Comparison of ENCODE assay signal across 8 cellular contexts in the genomic region with DNA sequence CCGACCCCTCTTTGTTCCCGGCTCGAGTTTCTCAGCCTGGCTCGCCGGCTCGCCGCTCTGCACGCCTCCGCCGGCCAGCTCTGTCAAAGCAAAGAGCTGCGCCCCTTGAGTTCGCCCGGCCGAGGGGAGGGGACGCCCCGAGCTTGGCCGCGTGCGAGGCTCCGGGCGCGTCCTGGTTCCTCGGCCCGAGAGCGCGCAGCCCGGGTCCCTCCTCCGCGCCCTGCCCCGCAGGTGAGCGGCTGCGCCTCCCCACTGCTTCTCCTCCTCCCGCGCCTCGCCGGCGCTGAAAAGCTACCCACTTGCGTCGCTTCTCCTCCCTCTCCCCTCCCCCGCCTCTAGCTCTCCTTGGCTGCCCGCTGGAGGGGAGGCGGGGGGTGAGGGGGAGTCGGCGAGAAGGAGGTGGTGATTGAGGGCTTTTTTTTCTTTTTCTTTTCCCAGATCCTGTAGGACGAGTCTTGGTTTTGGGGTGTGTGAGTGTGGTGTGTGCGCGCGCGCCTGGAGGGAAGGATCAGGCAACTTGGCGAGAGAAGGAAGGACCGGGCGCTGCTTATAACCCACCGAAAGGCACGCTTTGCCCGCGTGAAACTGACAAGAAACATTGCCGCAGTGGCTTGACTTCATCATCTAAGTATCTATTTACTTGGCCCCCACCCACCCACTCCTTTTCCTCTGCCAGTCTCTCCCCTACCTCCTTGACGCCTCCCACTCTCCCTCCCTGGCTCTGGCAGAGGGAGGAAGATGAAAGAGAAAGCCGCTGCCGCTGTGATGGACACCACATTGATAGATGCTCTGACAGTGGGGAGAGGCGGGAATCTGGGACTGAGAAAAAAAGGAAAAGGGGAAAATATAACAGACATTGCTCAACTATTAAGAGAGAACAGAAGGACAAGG. TPM values are rescaled to one million over a fixed set of nuclear protein-coding genes. Genes with fewer than 3 reads are reported as not detected.
A peak's percentile ranks its signal among the peaks of the same experiment; 100 is the strongest.
DNase-seq lines count a peak whose midpoint lies in the region; ATAC-seq, FAIRE-seq and TF ChIP-seq lines count a peak whose summit lies in the region.

A gene (minus strand): TSS at position 261 of the 891 bp plus-strand sequence. CDS start 1,165 bp downstream, outside the sequence.

- peak within 1 kb of the TSS; percentile 37 to 65 for H3K4me3 ChIP-seq in gastroesophageal sphincter
- H3K4me3 ChIP-seq in prostate gland: peak within 1 kb of the TSS; percentile 32 to 34

- H3K4me1 ChIP-seq in gastroesophageal sphincter (peaks cover 0 to 57% (median 21%) of the 10 kb centered on the region in 3 donors), prostate gland (replicated peaks) (no peaks in the 10 kb centered on the region)

- WGBS in gastroesophageal sphincter (ENCODE audit: low coverage in 1 of 2), 2 donors: 7 to 33% methylated on average over 2 to 17 of the region's 61 CpGs
- WGBS in prostate gland: 3% methylated on average over 56 of the region's 61 CpGs

- intact Hi-C loops in prostate gland (cut with DNase I) (no loop called here), posterior vena cava (cut with DNase I) (no loop called here)

- TF ChIP-seq POLR2A in GM12892 (IDR thresholded peaks at IDR 0.05; ENCODE audit: low read depth, low read length) (peak; percentile 44; the same call in 1 of the 2 replicates), gastroesophageal sphincter (IDR thresholded peaks at IDR 0.05) (no peak), prostate gland (IDR thresholded peaks at IDR 0.05) (peak; percentile 35)

- peak within 1 kb of the TSS; percentile 96 for H3K4me3 Mint-ChIP-seq in activated T-helper 17 cell treated with anti-CD3 and anti-CD28 coated beads, Interleukin-2, amount 50 U/mL, for 72 hours

- H3K27me3 ChIP-seq in gastroesophageal sphincter (peaks cover 94% of the 10 kb centered on the region), prostate gland (replicated peaks; ENCODE audit: insufficient read depth) (peaks cover 40% of the 10 kb centered on the region)

- H3K9me3 Mint-ChIP-seq in activated T-helper 17 cell treated with anti-CD3 and anti-CD28 coated beads, Interleukin-2, amount 50 U/mL, for 72 hours: no peaks in the 10 kb centered on the region

- H3K27ac ChIP-seq in gastroesophageal sphincter: no peak within 1 kb of the TSS
- peak within 1 kb of the TSS; percentile 17 to 52 for H3K27ac ChIP-seq in prostate gland

- no peaks in the 10 kb centered on the region for H3K36me3 ChIP-seq in gastroesophageal sphincter
- no peaks in the 10 kb centered on the region for H3K36me3 ChIP-seq in prostate gland

- peaks cover 21% of the 10 kb centered on the region for H3K27me3 Mint-ChIP-seq in activated T-helper 17 cell treated with anti-CD3 and anti-CD28 coated beads, Interleukin-2, amount 50 U/mL, for 72 hours

- H3K9me3 ChIP-seq in gastroesophageal sphincter (no peaks in the 10 kb centered on the region), prostate gland (no peaks in the 10 kb centered on the region)

- peak within 1 kb of the TSS; percentile 94 for H3K27ac Mint-ChIP-seq in activated T-helper 17 cell treated with anti-CD3 and anti-CD28 coated beads, Interleukin-2, amount 50 U/mL, for 72 hours

- DNase-seq in GM12892 (ENCODE audit: insufficient read length) (peak; percentile 29), OCI-M1 (lab: John Stamatoyannopoulos, UW) (peak; percentile 88), prostate gland (ENCODE audit: low spot score) (peak; percentile 49), SKM-1 (lab: John Stamatoyannopoulos, UW; ENCODE audit: unreplicated experiment) (no peak), posterior vena cava (ENCODE audit: low spot score) (no peak)

- ATAC-seq in HG03025 (IDR thresholded peaks at IDR 0.05; ENCODE audit: low FRiP score, unreplicated experiment): peak; percentile 29
- peak; percentile 28 for ATAC-seq in activated T-helper 17 cell treated with anti-CD3 and anti-CD28 coated beads, Interleukin-2, amount 50 U/mL, for 72 hours (replicated peaks)
- ATAC-seq in gastroesophageal sphincter: no peak

- H3K4me1 Mint-ChIP-seq in activated T-helper 17 cell treated with anti-CD3 and anti-CD28 coated beads, Interleukin-2, amount 50 U/mL, for 72 hours: peaks cover 17% of the 10 kb centered on the region

- TF ChIP-seq EP300 in gastroesophageal sphincter (IDR thresholded peaks at IDR 0.05): no peak

- peak; percentile 92 for FAIRE-seq in GM12892 (lab: Jason Lieb, UNC)

- peaks cover 35% of the 10 kb centered on the region for H3K36me3 Mint-ChIP-seq in activated T-helper 17 cell treated with anti-CD3 and anti-CD28 coated beads, Interleukin-2, amount 50 U/mL, for 72 hours (ENCODE audit: low read depth)

- TF ChIP-seq CTCF in gastroesophageal sphincter (IDR thresholded peaks at IDR 0.05) (no peak), prostate gland (IDR thresholded peaks at IDR 0.05) (no peak)

RNA-seq across cellular contexts. Expression of the gene that starts here (rescaled TPM):
- polyA plus RNA-seq in GM12892 (2012; ENCODE audit: missing spikeins): 20.9 TPM
- 10 to 100 TPM; 73.4 to 93.4 TPM for total RNA-seq in activated T-helper 17 cell treated with anti-CD3 and anti-CD28 coated beads, Interleukin-2, amount 50 U/mL, for 72 hours
- 1 to 10 TPM in 3 of 4 donors, not detected in 1; 1.5 to 2.6 (median 2.4) TPM for total RNA-seq in gastroesophageal sphincter
- total RNA-seq in prostate gland: 10 to 100 TPM; 22.4 to 26.8 TPM
- total RNA-seq in posterior vena cava: 1 to 10 TPM; 2.3 to 3.0 TPM

Comparison
In these comparisons a context has a peak if more than half of its experiments do, and no peak if none do; other contexts are left out.
1. RNA of the gene that starts here (total RNA-seq): 73.4 to 93.4 TPM in activated T-helper 17 cell treated with anti-CD3 and anti-CD28 coated beads, Interleukin-2, amount 50 U/mL, for 72 hours and 22.4 to 26.8 TPM in prostate gland; 2.3 to 3.0 TPM in posterior vena cava and 1.5 to 2.6 TPM in gastroesophageal sphincter; every median in the first group is over 4 times any median in the second.
2. DNase-seq: peak in GM12892 (single experiment), OCI-M1 (single experiment) and prostate gland (single experiment); none in SKM-1 (single experiment) and posterior vena cava (single experiment).
3. POLR2A ChIP-seq: peak in GM12892 (single experiment) and prostate gland (single experiment); none in gastroesophageal sphincter (0 of 2).
4. H3K27ac ChIP-seq: peak in prostate gland (2 of 2); none in gastroesophageal sphincter (0 of 4).